ENCODE assay signal across 22 cellular contexts in the genomic region with DNA sequence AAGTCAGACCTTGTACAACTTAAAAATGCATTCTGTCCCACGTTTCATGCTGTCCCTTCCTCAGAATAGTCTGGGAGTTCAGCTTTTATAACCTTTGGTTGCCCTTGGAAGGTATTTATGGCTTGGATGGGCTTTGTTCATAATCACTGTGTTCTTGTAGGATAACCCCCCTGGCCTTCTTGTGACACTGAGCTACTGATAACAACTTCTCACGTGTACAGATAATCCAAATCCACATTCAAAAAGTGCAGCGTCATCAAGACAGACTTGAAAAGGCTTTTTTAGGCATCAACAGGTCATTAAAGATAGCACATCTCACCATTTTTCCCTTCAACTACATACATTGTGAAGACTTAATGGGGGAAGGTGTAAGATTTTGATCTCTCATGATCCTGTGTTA.
"Had no signal": no experiment of that assay in that cellular context is flagged by ENCODE, and none has a peak within 500 bp of the region (broad histone marks: within the 10 kb centered on the region; RNA-seq: fewer than 3 reads in every experiment).

No MANE protein-coding gene starts in this region.

- H3K27me3 ChIP-seq: pancreas, suprapubic skin, tibial nerve had no signal

- H3K4me1 ChIP-seq: pancreas, stomach had no signal

- H3K4me1 Mint-ChIP-seq: activated naive CD8-positive, alpha-beta T cell treated with anti-CD3 and anti-CD28 coated beads, Interleukin-2, amount 10 ng/mL, durations not matched to agents 7 days and 5 days; stimulated activated effector memory CD8-positive, alpha-beta T cell treated with anti-CD3 and anti-CD28 coated beads, Interleukin-12 subunit alpha, Interleukin-12 subunit beta, amount 100 ng/mL, for 72 hours had no signal

- H3K36me3 Mint-ChIP-seq: activated naive CD8-positive, alpha-beta T cell treated with anti-CD3 and anti-CD28 coated beads, Interleukin-2, amount 10 ng/mL, durations not matched to agents 7 days and 5 days; stimulated activated effector memory CD8-positive, alpha-beta T cell treated with anti-CD3 and anti-CD28 coated beads, Interleukin-12 subunit alpha, Interleukin-12 subunit beta, amount 100 ng/mL, for 72 hours had no signal

- H3K27ac Mint-ChIP-seq: activated naive CD4-positive, alpha-beta T cell treated with anti-CD3 and anti-CD28 coated beads for 36 hours; activated naive CD8-positive, alpha-beta T cell treated with anti-CD3 and anti-CD28 coated beads, Interleukin-2, amount 10 ng/mL, durations not matched to agents 7 days and 5 days; nephron; stimulated activated effector memory CD8-positive, alpha-beta T cell treated with anti-CD3 and anti-CD28 coated beads, Interleukin-12 subunit alpha, Interleukin-12 subunit beta, amount 100 ng/mL, for 72 hours had no signal

- H3K36me3 ChIP-seq: pancreas, stomach, suprapubic skin, tibial nerve had no signal

- H3K27ac ChIP-seq: pancreas, psoas muscle, stomach, suprapubic skin, tibial nerve had no signal

- H3K4me3 ChIP-seq: pancreas, psoas muscle, stomach, suprapubic skin, tibial nerve had no signal

- H3K9me3 Mint-ChIP-seq: activated naive CD4-positive, alpha-beta T cell treated with anti-CD3 and anti-CD28 coated beads for 36 hours; activated naive CD8-positive, alpha-beta T cell treated with anti-CD3 and anti-CD28 coated beads, Interleukin-2, amount 10 ng/mL, durations not matched to agents 7 days and 5 days; nephron; stimulated activated effector memory CD8-positive, alpha-beta T cell treated with anti-CD3 and anti-CD28 coated beads, Interleukin-12 subunit alpha, Interleukin-12 subunit beta, amount 100 ng/mL, for 72 hours had no signal

- H3K4me3 Mint-ChIP-seq: activated naive CD4-positive, alpha-beta T cell treated with anti-CD3 and anti-CD28 coated beads for 36 hours; activated naive CD8-positive, alpha-beta T cell treated with anti-CD3 and anti-CD28 coated beads, Interleukin-2, amount 10 ng/mL, durations not matched to agents 7 days and 5 days; nephron; stimulated activated effector memory CD8-positive, alpha-beta T cell treated with anti-CD3 and anti-CD28 coated beads, Interleukin-12 subunit alpha, Interleukin-12 subunit beta, amount 100 ng/mL, for 72 hours had no signal

- H3K9me3 ChIP-seq: pancreas, psoas muscle, stomach, suprapubic skin, tibial nerve had no signal

- DNase-seq: activated CD4-positive, alpha-beta T cell treated with anti-CD3 and anti-CD28 coated beads for 4 hours; activated CD4-positive, alpha-beta T cell treated with anti-CD3 and anti-CD28 coated beads, Interleukin-2, amount 50 U/mL, for 48 hours; activated CD4-positive, CD25-positive, alpha-beta regulatory T cell; activated effector memory CD4-positive, alpha-beta T cell treated with Interleukin-2 at 50 U/mL for 16 hours; activated naive CD4-positive, alpha-beta T cell treated with anti-CD3 and anti-CD28 coated beads for 36 hours; activated naive CD8-positive, alpha-beta T cell treated with anti-CD3 and anti-CD28 coated beads, Interleukin-2, amount 10 ng/mL, durations not matched to agents 7 days and 5 days; activated T-cell treated with anti-CD3 and anti-CD28 coated beads, Interleukin-2, amount 50 U/mL, for 48 hours; amygdala; dermis blood vessel endothelial cell; effector CD8-positive, alpha-beta T cell; foreskin fibroblast; pancreas; psoas muscle; small intestine; stimulated activated CD4-positive, alpha-beta T cell treated with anti-CD3 and anti-CD28 coated beads, Interleukin-2, amount 100 ng/mL, for 24 hours; stomach; T-helper 1 cell; T-helper 9 cell had no signal
